24 cellular contexts compared by ENCODE assay signal in genomic region chrX:66684196-66684595, GRCh38. TPM values are rescaled to one million over a fixed set of nuclear protein-coding genes. Genes with fewer than 3 reads are reported as not detected.
A peak's percentile ranks its signal among the peaks of the same experiment; 100 is the strongest.
DNase-seq lines count a peak whose midpoint lies in the region; ATAC-seq, FAIRE-seq and TF ChIP-seq lines count a peak whose summit lies in the region.
"Had no signal": no experiment of that assay in that cellular context is flagged by ENCODE, and none has a peak within 500 bp of the region (broad histone marks: within the 10 kb centered on the region; RNA-seq: fewer than 3 reads in every experiment).

No MANE protein-coding gene starts in this region.

- H2AFZ ChIP-seq in astrocyte (ENCODE audit: low read depth, low read length) = no peak overlapping the region

- H3K27ac ChIP-seq in astrocyte (ENCODE audit: low read depth, low read length) (no peak overlapping the region), breast epithelium (no peak overlapping the region), brain microvascular endothelial cell (no peak overlapping the region)
- H3K27ac ChIP-seq: C4-2B had no signal

- DNase-seq in EH (ENCODE audit: low read depth) = peak; percentile 27
- DNase-seq in astrocyte (ENCODE audit: low read depth) = peak; percentile 4
- peak; percentile 26 for DNase-seq in fibroblast of pulmonary artery (ENCODE audit: low read depth)
- no peak for DNase-seq in breast epithelium (ENCODE audit: low spot score in 2 of 2)
- DNase-seq in brain microvascular endothelial cell = no peak
- no peak for DNase-seq in EL
- DNase-seq: Caco-2; CD8-positive, alpha-beta T cell; NCI-H1105 treated with DMSO at 0.1 percent for 48 hours; NCI-H146; NCI-H1930; NCI-H2107; NCI-H524; NCI-H774; SHP77 treated with DMSO at 0.1 percent for 48 hours had no signal

- H3K4me3 ChIP-seq in astrocyte (ENCODE audit: insufficient read depth, low read depth, low read length) (no peak overlapping the region), fibroblast of pulmonary artery (replicated peaks; ENCODE audit: low read depth, low read length) (no peak overlapping the region), breast epithelium (no peak overlapping the region), brain microvascular endothelial cell (ENCODE audit: low read depth, low read length) (no peak overlapping the region)
- H3K4me3 ChIP-seq: K562 had no signal

- no peaks in the 10 kb centered on the region for H3K4me1 Mint-ChIP-seq in astrocyte (ENCODE audit: low read depth, unreplicated experiment)
- H3K4me1 Mint-ChIP-seq: B cell had no signal

- TF ChIP-seq POLR2A in breast epithelium (IDR thresholded peaks at IDR 0.05) = no peak

- H3K27me3 Mint-ChIP-seq in astrocyte (ENCODE audit: low read depth, unreplicated experiment) = peaks cover 4% of the 10 kb centered on the region
- H3K27me3 Mint-ChIP-seq: B cell had no signal

- no peak overlapping the region for H3K4me2 ChIP-seq in astrocyte (ENCODE audit: low read length)

- no peaks in the 10 kb centered on the region for H3K36me3 ChIP-seq in astrocyte (ENCODE audit: insufficient read depth, low read length)
- H3K36me3 ChIP-seq in breast epithelium = no peaks in the 10 kb centered on the region
- no peaks in the 10 kb centered on the region for H3K36me3 ChIP-seq in brain microvascular endothelial cell (replicated peaks)

- intact Hi-C loops in breast epithelium (cut with DNase I; ENCODE audit: low total_unique reads) = no loop called here

- TF ChIP-seq CTCF in astrocyte (IDR thresholded peaks at IDR 0.05; ENCODE audit: insufficient read depth, low read depth, low read length) (no peak), fibroblast of pulmonary artery (IDR thresholded peaks at IDR 0.05; ENCODE audit: low read length, missing control alignments) (no peak), breast epithelium (IDR thresholded peaks at IDR 0.05) (no peak), brain microvascular endothelial cell (IDR thresholded peaks at IDR 0.05; ENCODE audit: low read depth, low read length, missing control alignments) (no peak)

- H3K27ac Mint-ChIP-seq in astrocyte (ENCODE audit: unreplicated experiment) = no peak overlapping the region
- H3K27ac Mint-ChIP-seq: B cell; CD8-positive, alpha-beta T cell had no signal

- H3K4me1 ChIP-seq in astrocyte (ENCODE audit: insufficient read depth, low read length) = no peaks in the 10 kb centered on the region
- H3K4me1 ChIP-seq in breast epithelium = no peaks in the 10 kb centered on the region
- H3K4me1 ChIP-seq: Caco-2 had no signal

- H3K9me3 ChIP-seq in astrocyte (ENCODE audit: insufficient read depth, low read depth, low read length) (no peaks in the 10 kb centered on the region), breast epithelium (peaks cover 0 to 6% of the 10 kb centered on the region in 2 donors)
- H3K9me3 ChIP-seq: Caco-2 had no signal

- H3K36me3 Mint-ChIP-seq in astrocyte (ENCODE audit: low read depth, unreplicated experiment) = no peaks in the 10 kb centered on the region
- H3K36me3 Mint-ChIP-seq: CD8-positive, alpha-beta T cell had no signal

- no peaks in the 10 kb centered on the region for H3K27me3 ChIP-seq in astrocyte (ENCODE audit: insufficient read depth, low read length)
- H3K27me3 ChIP-seq in breast epithelium = peaks cover 0 to 6% of the 10 kb centered on the region in 2 donors
- no peaks in the 10 kb centered on the region for H3K27me3 ChIP-seq in brain microvascular endothelial cell (replicated peaks)

- no peaks in the 10 kb centered on the region for H3K79me2 ChIP-seq in astrocyte (ENCODE audit: insufficient read depth, low read length)

- in situ Hi-C loops in brain microvascular endothelial cell (cut with HindIII; ENCODE audit: low pct_ligation_motif_present, low sequenced_read_pairs) = no loop called here

- no peaks in the 10 kb centered on the region for H4K20me1 ChIP-seq in astrocyte (ENCODE audit: insufficient read depth, low read length)

- no peak overlapping the region for H3K9ac ChIP-seq in astrocyte (ENCODE audit: low read length)

- peak; percentile 83 for FAIRE-seq in astrocyte (lab: Jason Lieb, UNC)
- FAIRE-seq: A204.1, GM12892, GM19239, HTR-8/SVneo, K562 had no signal

- H3K4me3 Mint-ChIP-seq in astrocyte (ENCODE audit: unreplicated experiment) = no peak overlapping the region
- H3K4me3 Mint-ChIP-seq: B cell; CD8-positive, alpha-beta T cell had no signal

- ATAC-seq in HG02571 (IDR thresholded peaks at IDR 0.05; ENCODE audit: unreplicated experiment) = no peak
- ATAC-seq: CD8-positive, alpha-beta T cell; HCT116; K562 had no signal

- H3K9me3 Mint-ChIP-seq in astrocyte (ENCODE audit: unreplicated experiment) = no peaks in the 10 kb centered on the region

RNA-seq across cellular contexts. Expression of gene EDA2R, which starts 45.3 kb away (rescaled TPM):
- total RNA-seq in astrocyte = 20.8 and 25.3 TPM in 2 replicates
- total RNA-seq in breast epithelium = 1 to 10 TPM; 2.2 to 7.0 (median 6.2) TPM
- total RNA-seq: Caco-2; CD8-positive, alpha-beta T cell had no signal

Comparison
In these comparisons a context has a peak if more than half of its experiments do, and no peak if none do; other contexts are left out.
1. DNase-seq: peak in EH (single experiment), astrocyte (single experiment) and fibroblast of pulmonary artery (single experiment); none in breast epithelium (0 of 2), brain microvascular endothelial cell (single experiment) and EL (single experiment).